In genomic region chr6:116568851-116569755, GRCh38 we compare ENCODE assay signal across 14 cellular contexts. TPM values are rescaled to one million over a fixed set of nuclear protein-coding genes. Genes with fewer than 3 reads are reported as not detected.
DNase-seq lines count a peak whose midpoint lies in the region; ATAC-seq and TF ChIP-seq lines count a peak whose summit lies in the region.
"Had no signal": no experiment of that assay in that cellular context is flagged by ENCODE, and none has a peak within 500 bp of the region (broad histone marks: within the 10 kb centered on the region; RNA-seq: fewer than 3 reads in every experiment).

No MANE protein-coding gene starts in this region.

- peak overlapping the region; percentile 93 for H3K4me3 ChIP-seq in neural cell (ENCODE audit: low read length)
- H3K4me3 ChIP-seq: prostate gland had no signal

- CTCF ChIA-PET in activated CD4-positive, alpha-beta T cell treated with anti-CD3 and anti-CD28 coated beads, Interleukin-2, amount 10 ng/mL, durations not matched to agents 7 days and 5 days (lab: Charles Lee): interaction anchor here (1.0 kb wide), 1 partner anchor 22 kb away, joined by 3 read pairs; no protein-coding TSS in a partner anchor

- no peaks in the 10 kb centered on the region for H3K9me3 Mint-ChIP-seq in activated CD4-positive, alpha-beta T cell treated with anti-CD3 and anti-CD28 coated beads, Interleukin-2, amount 10 ng/mL, durations not matched to agents 7 days and 5 days
- H3K9me3 Mint-ChIP-seq: activated B cell treated with CpG ODN at 0.5 μM for 24 hours; activated naive CD4-positive, alpha-beta T cell treated with anti-CD3 and anti-CD28 coated beads for 36 hours had no signal

- no peak overlapping the region for H3K27ac Mint-ChIP-seq in activated CD4-positive, alpha-beta T cell treated with anti-CD3 and anti-CD28 coated beads, Interleukin-2, amount 10 ng/mL, durations not matched to agents 7 days and 5 days
- H3K27ac Mint-ChIP-seq: activated B cell treated with CpG ODN at 0.5 μM for 24 hours; activated naive CD4-positive, alpha-beta T cell treated with anti-CD3 and anti-CD28 coated beads for 36 hours had no signal

- H3K4me3 Mint-ChIP-seq in activated CD4-positive, alpha-beta T cell treated with anti-CD3 and anti-CD28 coated beads, Interleukin-2, amount 10 ng/mL, durations not matched to agents 7 days and 5 days: peak overlapping the region; percentile 8

- H3K4me1 Mint-ChIP-seq in activated CD4-positive, alpha-beta T cell treated with anti-CD3 and anti-CD28 coated beads, Interleukin-2, amount 10 ng/mL, durations not matched to agents 7 days and 5 days: peaks cover 49% of the 10 kb centered on the region

- peaks cover 5% of the 10 kb centered on the region for H3K27me3 Mint-ChIP-seq in activated CD4-positive, alpha-beta T cell treated with anti-CD3 and anti-CD28 coated beads, Interleukin-2, amount 10 ng/mL, durations not matched to agents 7 days and 5 days

- no peak for ATAC-seq in HG02870 (IDR thresholded peaks at IDR 0.05; ENCODE audit: unreplicated experiment)
- ATAC-seq: left ventricle myocardium superior had no signal

- no peak for DNase-seq in activated CD4-positive, alpha-beta T cell treated with anti-CD3 and anti-CD28 coated beads, Interleukin-2, amount 10 ng/mL, durations not matched to agents 7 days and 5 days
- DNase-seq in activated CD4-positive, alpha-beta T cell treated with anti-CD3 and anti-CD28 coated beads for 4 hours: no peak
- DNase-seq in UCSD-AML1 (lab: John Stamatoyannopoulos, UW; ENCODE audit: unreplicated experiment) (peak; percentile 8), SK-N-DZ (ENCODE audit: low spot score) (no peak)
- DNase-seq: activated B cell treated with CpG ODN at 0.5 μM for 24 hours; activated naive CD4-positive, alpha-beta T cell treated with anti-CD3 and anti-CD28 coated beads for 36 hours; cortex of kidney; left ventricle myocardium superior; NCI-H2081 had no signal

- no peaks in the 10 kb centered on the region for H3K9me3 ChIP-seq in neural cell (ENCODE audit: low read length)
- H3K9me3 ChIP-seq: prostate gland, tibial nerve had no signal

- H3K9me2 ChIP-seq in neural cell (ENCODE audit: insufficient read depth, low read length): no peaks in the 10 kb centered on the region

- H3K36me3 Mint-ChIP-seq in activated CD4-positive, alpha-beta T cell treated with anti-CD3 and anti-CD28 coated beads, Interleukin-2, amount 10 ng/mL, durations not matched to agents 7 days and 5 days (ENCODE audit: low read depth): peaks cover 2% of the 10 kb centered on the region

- H3K36me3 ChIP-seq in neural cell (ENCODE audit: insufficient read depth, low read length): no peaks in the 10 kb centered on the region
- H3K36me3 ChIP-seq: prostate gland, tibial nerve had no signal

- H2AFZ ChIP-seq in neural cell (ENCODE audit: low read depth, low read length): no peak overlapping the region

- no peak overlapping the region for H3K4me2 ChIP-seq in neural cell (ENCODE audit: low read length)

- POLR2A ChIA-PET in activated CD4-positive, alpha-beta T cell treated with anti-CD3 and anti-CD28 coated beads, Interleukin-2, amount 10 ng/mL, durations not matched to agents 7 days and 5 days (lab: Charles Lee): no interaction called here

- no peaks in the 10 kb centered on the region for H3F3A ChIP-seq in neural cell (ENCODE audit: insufficient read depth, low read length, poor library complexity, severe bottlenecking)

- H4K20me1 ChIP-seq in neural cell (ENCODE audit: insufficient read depth): no peaks in the 10 kb centered on the region

- H3K79me2 ChIP-seq in neural cell (replicated peaks; ENCODE audit: insufficient read depth, low read length): peaks cover 27% of the 10 kb centered on the region

- no peak for TF ChIP-seq RAD21 in neural cell (conservative IDR thresholded peaks at IDR 0.05)

- no peak for TF ChIP-seq CTCF in neural cell (IDR thresholded peaks at IDR 0.05; ENCODE audit: poor library complexity, severe bottlenecking)

- H3K9ac ChIP-seq in neural cell (ENCODE audit: low read length): no peak overlapping the region

- TF ChIP-seq EP300 in neural cell (conservative IDR thresholded peaks at IDR 0.05; ENCODE audit: poor library complexity, severe bottlenecking): no peak

- H3K27ac ChIP-seq in neural cell (ENCODE audit: low read length): no peak overlapping the region
- H3K27ac ChIP-seq: prostate gland, tibial nerve had no signal

- H3K27me3 ChIP-seq in neural cell (ENCODE audit: insufficient read depth, low read depth, low read length): no peaks in the 10 kb centered on the region
- H3K27me3 ChIP-seq: tibial nerve had no signal

TF ChIP-seq in neural cell, 6 proteins besides CTCF, POLR2A, EP300 and RAD21:
- TF ChIP-seq, protein P1, sequence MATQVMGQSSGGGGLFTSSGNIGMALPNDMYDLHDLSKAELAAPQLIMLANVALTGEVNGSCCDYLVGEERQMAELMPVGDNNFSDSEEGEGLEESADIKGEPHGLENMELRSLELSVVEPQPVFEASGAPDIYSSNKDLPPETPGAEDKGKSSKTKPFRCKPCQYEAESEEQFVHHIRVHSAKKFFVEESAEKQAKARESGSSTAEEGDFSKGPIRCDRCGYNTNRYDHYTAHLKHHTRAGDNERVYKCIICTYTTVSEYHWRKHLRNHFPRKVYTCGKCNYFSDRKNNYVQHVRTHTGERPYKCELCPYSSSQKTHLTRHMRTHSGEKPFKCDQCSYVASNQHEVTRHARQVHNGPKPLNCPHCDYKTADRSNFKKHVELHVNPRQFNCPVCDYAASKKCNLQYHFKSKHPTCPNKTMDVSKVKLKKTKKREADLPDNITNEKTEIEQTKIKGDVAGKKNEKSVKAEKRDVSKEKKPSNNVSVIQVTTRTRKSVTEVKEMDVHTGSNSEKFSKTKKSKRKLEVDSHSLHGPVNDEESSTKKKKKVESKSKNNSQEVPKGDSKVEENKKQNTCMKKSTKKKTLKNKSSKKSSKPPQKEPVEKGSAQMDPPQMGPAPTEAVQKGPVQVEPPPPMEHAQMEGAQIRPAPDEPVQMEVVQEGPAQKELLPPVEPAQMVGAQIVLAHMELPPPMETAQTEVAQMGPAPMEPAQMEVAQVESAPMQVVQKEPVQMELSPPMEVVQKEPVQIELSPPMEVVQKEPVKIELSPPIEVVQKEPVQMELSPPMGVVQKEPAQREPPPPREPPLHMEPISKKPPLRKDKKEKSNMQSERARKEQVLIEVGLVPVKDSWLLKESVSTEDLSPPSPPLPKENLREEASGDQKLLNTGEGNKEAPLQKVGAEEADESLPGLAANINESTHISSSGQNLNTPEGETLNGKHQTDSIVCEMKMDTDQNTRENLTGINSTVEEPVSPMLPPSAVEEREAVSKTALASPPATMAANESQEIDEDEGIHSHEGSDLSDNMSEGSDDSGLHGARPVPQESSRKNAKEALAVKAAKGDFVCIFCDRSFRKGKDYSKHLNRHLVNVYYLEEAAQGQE (IDR thresholded peaks at IDR 0.05; ENCODE audit: borderline replicate concordance): no peak

RNA-seq across cellular contexts. Expression of gene RWDD1, which starts 2.2 kb away (rescaled TPM):
- total RNA-seq in activated CD4-positive, alpha-beta T cell treated with anti-CD3 and anti-CD28 coated beads, Interleukin-2, amount 10 ng/mL, durations not matched to agents 7 days and 5 days: 10 to 100 TPM; 39.9 to 51.6 TPM
- 70.1 and 83.3 TPM in 2 replicates for polyA plus RNA-seq in neural cell
- polyA minus RNA-seq in neural cell: 33.8 and 46.1 TPM in 2 replicates
- polyA plus RNA-seq in SK-N-DZ (2014; cell fraction: cytosol; rRNA removed): 50.2 and 52.6 TPM in 2 replicates
- 29.6 and 35.8 TPM in 2 replicates for polyA plus RNA-seq in SK-N-DZ (2014; cell fraction: nucleus; rRNA removed)

RNA-seq across cellular contexts. Expression of gene CALHM4, which starts 15.6 kb away (rescaled TPM):
- not detected for total RNA-seq in activated CD4-positive, alpha-beta T cell treated with anti-CD3 and anti-CD28 coated beads, Interleukin-2, amount 10 ng/mL, durations not matched to agents 7 days and 5 days
- polyA plus RNA-seq in neural cell: 0.66 TPM in 1 of 2 replicates, not detected in the other
- polyA minus RNA-seq in neural cell: not detected in 2 replicates
- 0.14 TPM in 1 of 2 replicates, not detected in the other for polyA plus RNA-seq in SK-N-DZ (2014; cell fraction: cytosol; rRNA removed)
- polyA plus RNA-seq in SK-N-DZ (2014; cell fraction: nucleus; rRNA removed): not detected in 2 replicates
- total RNA-seq: activated B cell treated with CpG ODN at 0.5 μM for 24 hours; activated naive CD4-positive, alpha-beta T cell treated with anti-CD3 and anti-CD28 coated beads for 36 hours; HT-29 had no signal

RNA-seq across cellular contexts. Expression of gene TRAPPC3L, which starts 23.6 kb away (rescaled TPM):
- not detected for total RNA-seq in activated CD4-positive, alpha-beta T cell treated with anti-CD3 and anti-CD28 coated beads, Interleukin-2, amount 10 ng/mL, durations not matched to agents 7 days and 5 days
- polyA plus RNA-seq in neural cell: not detected in 2 replicates
- not detected in 2 replicates for polyA minus RNA-seq in neural cell
- polyA plus RNA-seq in SK-N-DZ (2014; cell fraction: cytosol; rRNA removed): not detected in 2 replicates
- 0.09 and 1.2 TPM in 2 replicates for polyA plus RNA-seq in SK-N-DZ (2014; cell fraction: nucleus; rRNA removed)
- total RNA-seq: activated B cell treated with CpG ODN at 0.5 μM for 24 hours; activated naive CD4-positive, alpha-beta T cell treated with anti-CD3 and anti-CD28 coated beads for 36 hours; HT-29; prostate gland had no signal

RNA-seq across cellular contexts. Expression of gene RSPH4A, which starts 47.2 kb away (rescaled TPM):
- total RNA-seq in activated CD4-positive, alpha-beta T cell treated with anti-CD3 and anti-CD28 coated beads, Interleukin-2, amount 10 ng/mL, durations not matched to agents 7 days and 5 days: under 1 TPM; 0.15 to 0.19 TPM
- 10.2 and 11.0 TPM in 2 replicates for polyA plus RNA-seq in neural cell
- 9.7 and 10.0 TPM in 2 replicates for polyA minus RNA-seq in neural cell
- polyA plus RNA-seq in SK-N-DZ (2014; cell fraction: cytosol; rRNA removed): 0.38 and 0.56 TPM in 2 replicates
- polyA plus RNA-seq in SK-N-DZ (2014; cell fraction: nucleus; rRNA removed): 1.4 and 2.6 TPM in 2 replicates
- total RNA-seq: activated naive CD4-positive, alpha-beta T cell treated with anti-CD3 and anti-CD28 coated beads for 36 hours; HT-29 had no signal

RNA-seq across cellular contexts. Expression of gene CALHM5, which starts 57.7 kb away (rescaled TPM):
- not detected for total RNA-seq in activated CD4-positive, alpha-beta T cell treated with anti-CD3 and anti-CD28 coated beads, Interleukin-2, amount 10 ng/mL, durations not matched to agents 7 days and 5 days
- polyA plus RNA-seq in neural cell: 0.07 TPM in 1 of 2 replicates, not detected in the other
- 0.12 and 0.24 TPM in 2 replicates for polyA minus RNA-seq in neural cell
- 2.4 and 2.6 TPM in 2 replicates for polyA plus RNA-seq in SK-N-DZ (2014; cell fraction: cytosol; rRNA removed)
- polyA plus RNA-seq in SK-N-DZ (2014; cell fraction: nucleus; rRNA removed): 0.85 and 1.1 TPM in 2 replicates
- total RNA-seq: activated B cell treated with CpG ODN at 0.5 μM for 24 hours; activated naive CD4-positive, alpha-beta T cell treated with anti-CD3 and anti-CD28 coated beads for 36 hours had no signal
